In the genomic region with DNA sequence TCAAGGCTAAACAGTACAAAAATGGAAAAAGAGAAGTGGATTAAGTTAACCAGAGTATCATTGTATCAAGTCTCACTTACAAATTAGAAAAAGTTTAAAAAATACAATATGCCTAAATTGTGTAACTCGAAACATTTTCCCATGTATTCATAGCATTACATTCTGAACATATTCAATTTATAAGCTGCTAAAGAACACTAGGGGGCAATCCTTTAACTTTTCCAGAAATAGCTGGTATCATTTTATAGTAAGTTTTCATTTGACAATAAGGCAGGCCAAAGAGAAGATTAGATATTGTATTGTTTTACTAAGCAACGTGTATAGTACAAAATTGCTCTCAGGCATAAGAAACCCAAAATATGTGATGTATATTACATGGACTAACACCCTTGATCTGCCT, we compare ENCODE assay signal across 28 cellular contexts.
DNase-seq lines count a peak whose midpoint lies in the region; ATAC-seq, FAIRE-seq and TF ChIP-seq lines count a peak whose summit lies in the region.
"Had no signal": no experiment of that assay in that cellular context is flagged by ENCODE, and none has a peak within 500 bp of the region (broad histone marks: within the 10 kb centered on the region; RNA-seq: fewer than 3 reads in every experiment).

No MANE protein-coding gene starts in this region.

- H3K9me3 Mint-ChIP-seq in astrocyte (ENCODE audit: unreplicated experiment): peaks cover 14% of the 10 kb centered on the region
- peaks cover 17% of the 10 kb centered on the region for H3K9me3 Mint-ChIP-seq in nephron
- peaks cover 19% of the 10 kb centered on the region for H3K9me3 Mint-ChIP-seq in activated CD4-positive, alpha-beta memory T cell treated with anti-CD3 and anti-CD28 coated beads for 36 hours
- peaks cover 13% of the 10 kb centered on the region in 2 donors for H3K9me3 Mint-ChIP-seq in activated naive CD4-positive, alpha-beta T cell treated with anti-CD3 and anti-CD28 coated beads, Interleukin-2, amount 50 U/mL, for 72 hours

- H3K27me3 Mint-ChIP-seq in astrocyte (ENCODE audit: low read depth, unreplicated experiment) (no peaks in the 10 kb centered on the region), nephron (ENCODE audit: low read depth) (no peaks in the 10 kb centered on the region)
- peaks cover 14% of the 10 kb centered on the region for H3K27me3 Mint-ChIP-seq in activated CD4-positive, alpha-beta memory T cell treated with anti-CD3 and anti-CD28 coated beads for 36 hours

- H3K27ac ChIP-seq in C4-2B (no peak overlapping the region), OCI-LY3 (ENCODE audit: low read length) (no peak overlapping the region), astrocyte (ENCODE audit: low read depth, low read length) (no peak overlapping the region)
- H3K27ac ChIP-seq: parathyroid adenoma, transverse colon had no signal

- H3K4me1 ChIP-seq in OCI-LY3 (ENCODE audit: low read length): no peaks in the 10 kb centered on the region
- H3K4me1 ChIP-seq in astrocyte (ENCODE audit: insufficient read depth, low read length): no peaks in the 10 kb centered on the region
- H3K4me1 ChIP-seq: parathyroid adenoma, transverse colon had no signal

- H3K4me2 ChIP-seq in OCI-LY3 (ENCODE audit: low read length): no peak overlapping the region
- H3K4me2 ChIP-seq in astrocyte (ENCODE audit: low read length): peak overlapping the region; percentile 39

- H3K4me1 Mint-ChIP-seq in astrocyte (ENCODE audit: low read depth, unreplicated experiment) (peaks cover 10% of the 10 kb centered on the region), nephron (no peaks in the 10 kb centered on the region)
- no peaks in the 10 kb centered on the region for H3K4me1 Mint-ChIP-seq in activated CD4-positive, alpha-beta memory T cell treated with anti-CD3 and anti-CD28 coated beads for 36 hours (ENCODE audit: low read depth)
- H3K4me1 Mint-ChIP-seq: central memory CD8-positive, alpha-beta T cell; T-cell had no signal

- H3K36me3 ChIP-seq in OCI-LY3 (replicated peaks; ENCODE audit: low read depth, low read length) (no peaks in the 10 kb centered on the region), astrocyte (ENCODE audit: insufficient read depth, low read length) (no peaks in the 10 kb centered on the region)
- H3K36me3 ChIP-seq: MG63, transverse colon had no signal

- TF ChIP-seq CTCF in C4-2B (conservative IDR thresholded peaks at IDR 0.05) (peak; percentile 42), OCI-LY3 (IDR thresholded peaks at IDR 0.05; ENCODE audit: low read depth, low read length) (peak; percentile 19; the same call in 1 of the 2 replicates), astrocyte (IDR thresholded peaks at IDR 0.05; ENCODE audit: insufficient read depth, low read depth, low read length) (no peak), nephron (IDR thresholded peaks at IDR 0.05; ENCODE audit: unreplicated experiment in 3 of 3) (peak in 2 of 3 experiments; percentile 8 to 17)

- H3K36me3 Mint-ChIP-seq in astrocyte (ENCODE audit: low read depth, unreplicated experiment): no peaks in the 10 kb centered on the region
- peaks cover 57% of the 10 kb centered on the region for H3K36me3 Mint-ChIP-seq in nephron (ENCODE audit: low read depth)
- peaks cover 3% of the 10 kb centered on the region for H3K36me3 Mint-ChIP-seq in activated CD4-positive, alpha-beta memory T cell treated with anti-CD3 and anti-CD28 coated beads for 36 hours
- H3K36me3 Mint-ChIP-seq in activated naive CD4-positive, alpha-beta T cell treated with anti-CD3 and anti-CD28 coated beads, Interleukin-2, amount 50 U/mL, for 72 hours: peaks cover 15 to 25% of the 10 kb centered on the region in 2 donors
- H3K36me3 Mint-ChIP-seq: T-cell had no signal

- peak overlapping the region; percentile 50 for H3K27ac Mint-ChIP-seq in astrocyte (ENCODE audit: unreplicated experiment)
- H3K27ac Mint-ChIP-seq in nephron: peak overlapping the region in 1 of 3 experiments; percentile 27
- no peak overlapping the region for H3K27ac Mint-ChIP-seq in activated CD4-positive, alpha-beta memory T cell treated with anti-CD3 and anti-CD28 coated beads for 36 hours
- no peak overlapping the region for H3K27ac Mint-ChIP-seq in activated naive CD4-positive, alpha-beta T cell treated with anti-CD3 and anti-CD28 coated beads, Interleukin-2, amount 50 U/mL, for 72 hours
- H3K27ac Mint-ChIP-seq: stimulated activated naive CD8-positive, alpha-beta T cell treated with anti-CD3 and anti-CD28 coated beads, Interleukin-15, Interleukin-2, amounts not matched to agents 100 ng/mL and 50 ng/mL, for 24 hours; T-cell had no signal

- no peak for DNase-seq in astrocyte (ENCODE audit: low read depth)
- no peak for DNase-seq in activated CD4-positive, alpha-beta memory T cell treated with anti-CD3 and anti-CD28 coated beads for 36 hours
- no peak for DNase-seq in iPS-NIHi11 (ENCODE audit: low spot score)
- DNase-seq in NCI-H82 treated with DMSO at 0.1 percent for 48 hours (lab: John Stamatoyannopoulos, UW; ENCODE audit: unreplicated experiment): no peak
- no peak for DNase-seq in activated naive CD4-positive, alpha-beta T cell treated with anti-CD3 and anti-CD28 coated beads, Interleukin-2, amount 50 U/mL, for 72 hours (ENCODE audit: low spot score in 2 of 2)
- DNase-seq: activated CD4-positive, alpha-beta T cell treated with anti-CD3 and anti-CD28 coated beads, Interleukin-2, amount 50 U/mL, for 1 hour; activated CD8-positive, alpha-beta memory T cell treated with anti-CD3 and anti-CD28 coated beads, Interleukin-2, amount 50 U/mL, for 48 hours; activated gamma-delta T cell treated with Interleukin-2 at 50 U/mL for 16 hours; amygdala; COR-L47; effector memory CD4-positive, alpha-beta T cell; hippocampal formation; kidney; MG63; NCI-H187; NCI-H82; RPMI8226; stimulated activated CD4-positive, alpha-beta T cell treated with anti-CD3 and anti-CD28 coated beads, Interleukin-2, amount 100 ng/mL, for 24 hours; T-cell; transverse colon had no signal

- H2AFZ ChIP-seq in OCI-LY3 (ENCODE audit: low read depth, low read length) (no peak overlapping the region), astrocyte (ENCODE audit: low read depth, low read length) (no peak overlapping the region)
- H2AFZ ChIP-seq: parathyroid adenoma had no signal

- H3K9ac ChIP-seq in OCI-LY3 (ENCODE audit: low read length) (no peak overlapping the region), astrocyte (ENCODE audit: low read length) (no peak overlapping the region)
- H3K9ac ChIP-seq: parathyroid adenoma had no signal

- POLR2A ChIA-PET in activated CD4-positive, alpha-beta memory T cell treated with anti-CD3 and anti-CD28 coated beads for 36 hours (lab: Charles Lee): no interaction called here

- ATAC-seq in activated naive CD4-positive, alpha-beta T cell treated with anti-CD3 and anti-CD28 coated beads, Interleukin-2, amount 50 U/mL, for 72 hours: no peak
- ATAC-seq: T-cell had no signal

- H3K27me3 ChIP-seq in OCI-LY3 (ENCODE audit: low read depth, low read length) (no peaks in the 10 kb centered on the region), astrocyte (ENCODE audit: insufficient read depth, low read length) (no peaks in the 10 kb centered on the region)
- H3K27me3 ChIP-seq: MG63, transverse colon had no signal

- H4K20me1 ChIP-seq in OCI-LY3 (ENCODE audit: insufficient read depth, low read length) (no peaks in the 10 kb centered on the region), astrocyte (ENCODE audit: insufficient read depth, low read length) (no peaks in the 10 kb centered on the region)

- H3K4me3 Mint-ChIP-seq in astrocyte (ENCODE audit: unreplicated experiment): no peak overlapping the region
- no peak overlapping the region for H3K4me3 Mint-ChIP-seq in nephron
- no peak overlapping the region for H3K4me3 Mint-ChIP-seq in activated CD4-positive, alpha-beta memory T cell treated with anti-CD3 and anti-CD28 coated beads for 36 hours
- H3K4me3 Mint-ChIP-seq: central memory CD8-positive, alpha-beta T cell; stimulated activated naive CD8-positive, alpha-beta T cell treated with anti-CD3 and anti-CD28 coated beads, Interleukin-15, Interleukin-2, amounts not matched to agents 100 ng/mL and 50 ng/mL, for 24 hours; T-cell had no signal

- CTCF ChIA-PET in activated CD4-positive, alpha-beta memory T cell treated with anti-CD3 and anti-CD28 coated beads for 36 hours (lab: Charles Lee): interaction anchor here (0.6 to 3.2 kb wide), 4 partner anchors 9 to 627 kb away, joined by 3 to 27 read pairs (median 6); no protein-coding TSS in a partner anchor

- H3K9me3 ChIP-seq in OCI-LY3 (ENCODE audit: insufficient read depth, low read length) (no peaks in the 10 kb centered on the region), astrocyte (ENCODE audit: insufficient read depth, low read depth, low read length) (no peaks in the 10 kb centered on the region)

- intact Hi-C loops in activated CD4-positive, alpha-beta memory T cell treated with anti-CD3 and anti-CD28 coated beads for 36 hours (cut with micrococcal nuclease): no loop called here

- H3K4me3 ChIP-seq in OCI-LY3 (ENCODE audit: low read length) (no peak overlapping the region), astrocyte (ENCODE audit: insufficient read depth, low read depth, low read length) (no peak overlapping the region)
- H3K4me3 ChIP-seq: lung, MG63, transverse colon had no signal

- no peaks in the 10 kb centered on the region for H3K79me2 ChIP-seq in OCI-LY3 (ENCODE audit: low read length)
- no peaks in the 10 kb centered on the region for H3K79me2 ChIP-seq in astrocyte (ENCODE audit: insufficient read depth, low read length)
- H3K79me2 ChIP-seq: parathyroid adenoma had no signal

- no peak for FAIRE-seq in astrocyte (lab: Jason Lieb, UNC)
- FAIRE-seq: GM18507, kidney had no signal
